Comparison of ENCODE assay signal across 8 cellular contexts in genomic region chr5:139439013-139439903, GRCh38. TPM values are rescaled to one million over a fixed set of nuclear protein-coding genes. Genes with fewer than 3 reads are reported as not detected.
A peak's percentile ranks its signal among the peaks of the same experiment; 100 is the strongest.
DNase-seq lines count a peak whose midpoint lies in the region; ATAC-seq and TF ChIP-seq lines count a peak whose summit lies in the region.

DNAJC18 (minus strand) TSS chr5:139439525; CDS start chr5:139439445, 80 bp downstream.

- H3K4me3 Mint-ChIP-seq in Calu3 (ENCODE audit: low read depth, unreplicated experiment) (peak within 1 kb of the TSS; percentile 93), endothelial cell (ENCODE audit: unreplicated experiment) (peak within 1 kb of the TSS; percentile 94)

- H3K4me1 Mint-ChIP-seq in Calu3 (ENCODE audit: low read depth, unreplicated experiment) (peaks cover 18% of the 10 kb centered on the region), endothelial cell (ENCODE audit: unreplicated experiment) (peaks cover 48% of the 10 kb centered on the region)

- peak within 1 kb of the TSS; percentile 89; the same call in 1 of the 2 replicates for H2AFZ ChIP-seq in OCI-LY1 (ENCODE audit: low read length)

- H3K36me3 ChIP-seq in HUES64 (ENCODE audit: insufficient read depth, low read length) (peaks cover 24% of the 10 kb centered on the region), OCI-LY1 (ENCODE audit: insufficient read depth, low read length) (no peaks in the 10 kb centered on the region), mesodermal cell (ENCODE audit: control insufficient read depth, insufficient read depth, low read length) (peaks cover 31% of the 10 kb centered on the region)

- no peaks in the 10 kb centered on the region for H3K9me2 ChIP-seq in OCI-LY1 (ENCODE audit: low read depth, low read length)

- H3K9me3 Mint-ChIP-seq in Calu3 (ENCODE audit: low read depth, unreplicated experiment), result no peaks in the 10 kb centered on the region
- no peaks in the 10 kb centered on the region for H3K9me3 Mint-ChIP-seq in endothelial cell (ENCODE audit: unreplicated experiment)

- BruUV-seq in Calu3 (replicated peaks; lab: Mats Ljungman, UMichigan), result no TSS peak

- H3K27ac ChIP-seq in HUES64 (ENCODE audit: low read depth, low read length), result peak within 1 kb of the TSS; percentile 90; the same call in 1 of the 2 replicates
- peak within 1 kb of the TSS; percentile 47 for H3K27ac ChIP-seq in OCI-LY1 (ENCODE audit: low read depth, low read length, poor library complexity, severe bottlenecking)
- H3K27ac ChIP-seq in mesodermal cell (ENCODE audit: low read depth, low read length, severe bottlenecking), result peak within 1 kb of the TSS; percentile 93

- peak within 1 kb of the TSS; percentile 85 for H3K4me3 ChIP-seq in HUES64 (ENCODE audit: low read length)
- H3K4me3 ChIP-seq in OCI-LY1 (ENCODE audit: low read depth, low read length, poor library complexity, severe bottlenecking), result peak within 1 kb of the TSS; percentile 89
- peak within 1 kb of the TSS; percentile 71 for H3K4me3 ChIP-seq in mesodermal cell (ENCODE audit: extremely low read depth, insufficient read depth, low read length, poor library complexity, severe bottlenecking)

- H3K27ac Mint-ChIP-seq in Calu3 (ENCODE audit: unreplicated experiment) (peak within 1 kb of the TSS; percentile 84), endothelial cell (ENCODE audit: unreplicated experiment) (peak within 1 kb of the TSS; percentile 90)

- peak; percentile 92 for ATAC-seq in GM21447 (IDR thresholded peaks at IDR 0.05; ENCODE audit: unreplicated experiment)

- H3K79me2 ChIP-seq in OCI-LY1 (ENCODE audit: insufficient read depth, low read length), result no peaks in the 10 kb centered on the region

- H3K27me3 Mint-ChIP-seq in Calu3 (ENCODE audit: unreplicated experiment), result peaks cover 21% of the 10 kb centered on the region
- H3K27me3 Mint-ChIP-seq in endothelial cell (ENCODE audit: unreplicated experiment), result peaks cover 9% of the 10 kb centered on the region

- no peaks in the 10 kb centered on the region for H3F3A ChIP-seq in OCI-LY1 (ENCODE audit: insufficient read depth, low read length)

- TF ChIP-seq CTCF in Calu3 (IDR thresholded peaks at IDR 0.05; ENCODE audit: unreplicated experiment), result no peak
- TF ChIP-seq CTCF in OCI-LY1 (IDR thresholded peaks at IDR 0.05; ENCODE audit: low read length), result no peak
- TF ChIP-seq CTCF in endothelial cell (IDR thresholded peaks at IDR 0.05; ENCODE audit: unreplicated experiment), result no peak

- WGBS in HUES64, result 4% methylated on average over 49 of the region's 49 CpGs
- 4 to 5% methylated on average over 35 to 45 of the region's 49 CpGs for WGBS in mesodermal cell (ENCODE audit: insufficient coverage in 2 of 2), 2 experiments

- DNase-seq in Calu3 (peak; percentile 91), endothelial cell (ENCODE audit: low spot score) (peak; percentile 87)
- DNase-seq in activated CD8-positive, alpha-beta memory T cell treated with anti-CD3 and anti-CD28 coated beads, Interleukin-2, amount 50 U/mL, for 4 hours, result peak; percentile 90
- peak; percentile 86 to 89 for DNase-seq in stimulated activated CD8-positive, alpha-beta memory T cell treated with anti-CD3 and anti-CD28 coated beads, Interleukin-15, amount 100 ng/mL, for 48 hours (ENCODE audit: low read depth in 2 of 2)

- CTCF ChIA-PET in Calu3 (lab: Charles Lee), result interaction anchor here (0.5 to 1.3 kb wide), 9 partner anchors 9 to 1013 kb away, joined by 3 to 7 read pairs (median 4); partner anchors contain the start of gene STING1

- no peaks in the 10 kb centered on the region for H4K20me1 ChIP-seq in OCI-LY1 (ENCODE audit: insufficient read depth, low read length)

- H3K27me3 ChIP-seq in HUES64 (ENCODE audit: insufficient read depth, low read length) (no peaks in the 10 kb centered on the region), OCI-LY1 (ENCODE audit: insufficient read depth, low read length) (no peaks in the 10 kb centered on the region)

- no peaks in the 10 kb centered on the region for H3K9me3 ChIP-seq in HUES64 (ENCODE audit: insufficient read depth, low read depth, low read length)
- no peaks in the 10 kb centered on the region for H3K9me3 ChIP-seq in OCI-LY1 (ENCODE audit: low read length)
- H3K9me3 ChIP-seq in mesodermal cell (ENCODE audit: control insufficient read depth, low read length), result no peaks in the 10 kb centered on the region

- H3K9ac ChIP-seq in HUES64 (ENCODE audit: low read depth, low read length), result peak within 1 kb of the TSS; percentile 86
- H3K9ac ChIP-seq in OCI-LY1 (ENCODE audit: low read length), result peak within 1 kb of the TSS; percentile 88

- H3K4me1 ChIP-seq in HUES64 (ENCODE audit: insufficient read depth, low read length) (peaks cover 3% of the 10 kb centered on the region), OCI-LY1 (ENCODE audit: insufficient read depth, low read length, severe bottlenecking) (peaks cover 11% of the 10 kb centered on the region), mesodermal cell (ENCODE audit: control insufficient read depth, insufficient read depth, low read length, poor library complexity, severe bottlenecking) (peaks cover 16% of the 10 kb centered on the region)

- H3K36me3 Mint-ChIP-seq in Calu3 (ENCODE audit: insufficient read depth, unreplicated experiment) (peaks cover 11% of the 10 kb centered on the region), endothelial cell (ENCODE audit: low read depth, unreplicated experiment) (peaks cover 31% of the 10 kb centered on the region)

- H3K4me2 ChIP-seq in OCI-LY1 (ENCODE audit: low read length), result peak within 1 kb of the TSS; percentile 85

- intact Hi-C loops in Calu3 (cut with micrococcal nuclease; ENCODE audit: unreplicated experiment), result no loop called here

RNA-seq across cellular contexts. Expression of gene DNAJC18, which starts in this region (rescaled TPM):
- 6.7 and 9.8 TPM in 2 replicates for total RNA-seq in Calu3 (2022)
- polyA plus RNA-seq in HUES64 (2013, experiment 1 of 2), result 20.7 TPM
- polyA plus RNA-seq in HUES64 (2013, experiment 2 of 2), result 27.8 TPM
- total RNA-seq in endothelial cell (ENCODE audit: unreplicated experiment), result 69.6 TPM
- polyA plus RNA-seq in mesodermal cell (2013, experiment 1 of 2), result 34.9 TPM
- 45.0 TPM for polyA plus RNA-seq in mesodermal cell (2013, experiment 2 of 2)

Comparison
In these comparisons a context has a peak if more than half of its experiments do, and no peak if none do; other contexts are left out.
1. Peak in every context shown above with its lines: DNase-seq, ATAC-seq, H3K4me3 ChIP-seq and H3K27ac ChIP-seq.